In the genomic region with DNA sequence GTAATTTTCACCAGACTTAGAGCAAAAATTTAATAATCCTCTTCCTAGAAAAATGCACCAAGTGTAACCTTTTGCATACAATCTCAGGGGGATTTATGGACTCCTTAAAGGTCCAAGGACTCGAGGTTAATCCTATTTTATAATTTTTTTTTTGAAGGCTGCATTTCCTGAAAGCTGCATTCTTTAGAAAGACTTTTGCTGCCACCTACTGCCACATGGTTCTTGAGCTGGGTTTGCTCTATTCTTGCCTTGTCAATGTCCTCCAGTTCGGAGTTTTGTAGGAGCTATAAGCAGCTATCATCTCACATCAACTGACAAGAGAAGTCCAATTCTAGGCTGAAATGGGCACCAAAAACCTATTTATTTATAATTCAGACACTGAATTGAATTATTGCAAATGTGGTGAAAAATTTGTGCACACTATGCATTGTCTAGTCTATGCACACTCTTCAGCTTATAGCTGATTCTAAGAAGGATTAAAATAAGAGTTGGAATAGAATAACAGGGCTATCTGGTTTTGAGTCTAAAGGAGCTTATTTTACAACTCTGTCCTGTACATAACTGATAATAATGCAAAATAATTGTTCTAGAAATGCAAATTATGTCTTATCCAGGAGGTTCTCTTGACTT, we compare ENCODE assay signal across 8 cellular contexts. TPM values are rescaled to one million over a fixed set of nuclear protein-coding genes. Genes with fewer than 3 reads are reported as not detected.
DNase-seq lines count a peak whose midpoint lies in the region; ATAC-seq and FAIRE-seq lines count a peak whose summit lies in the region.

No MANE protein-coding gene starts in this region.

- H3K36me3 Mint-ChIP-seq in memory B cell: no peaks in the 10 kb centered on the region

- ATAC-seq in memory B cell (ENCODE audit: low read depth) (peak; percentile 41), HG03159 (IDR thresholded peaks at IDR 0.05; ENCODE audit: unreplicated experiment) (no peak), GM19397 (IDR thresholded peaks at IDR 0.05; ENCODE audit: unreplicated experiment) (no peak)

- FAIRE-seq in RCC 7860 (lab: Jason Lieb, UNC): peak; percentile 22

- no peak overlapping the region for H3K27ac Mint-ChIP-seq in memory B cell

- peak; percentile 18 for DNase-seq in NCI-H1092 treated with DMSO at 0.1 percent for 48 hours (lab: John Stamatoyannopoulos, UW)
- DNase-seq in NCI-H1092 (lab: John Stamatoyannopoulos, UW): no peak
- peak; percentile 80 for DNase-seq in KBM-7
- DNase-seq in RCC 7860 (ENCODE audit: low spot score): peak; percentile 37
- peak; percentile 17 to 60 for DNase-seq in dermis microvascular lymphatic vessel endothelial cell (ENCODE audit: low read depth in 2 of 2)
- peak; percentile 23 to 29 for DNase-seq in memory B cell (ENCODE audit: low spot score in 2 of 2)

- in situ Hi-C loops in KBM-7 (cut with MboI; ENCODE audit: low pct_unique_long_range_greater_than_20kb, low sequenced_read_pairs): loop anchor here (10.0 to 25.0 kb wide), 2 partner anchors 184 to 867 kb away; a partner anchor contains a TSS

- no peaks in the 10 kb centered on the region for H3K4me1 Mint-ChIP-seq in memory B cell

- H3K9me3 Mint-ChIP-seq in memory B cell: no peaks in the 10 kb centered on the region

- H3K4me3 Mint-ChIP-seq in memory B cell: no peak overlapping the region

- no peaks in the 10 kb centered on the region for H3K27me3 Mint-ChIP-seq in memory B cell

RNA-seq across cellular contexts. Expression of a gene that starts 31.3 kb away (rescaled TPM):
- 7.1 and 9.7 TPM in 2 replicates for total RNA-seq in dermis microvascular lymphatic vessel endothelial cell
